ENCODE assay signal across 9 cellular contexts in the genomic region with DNA sequence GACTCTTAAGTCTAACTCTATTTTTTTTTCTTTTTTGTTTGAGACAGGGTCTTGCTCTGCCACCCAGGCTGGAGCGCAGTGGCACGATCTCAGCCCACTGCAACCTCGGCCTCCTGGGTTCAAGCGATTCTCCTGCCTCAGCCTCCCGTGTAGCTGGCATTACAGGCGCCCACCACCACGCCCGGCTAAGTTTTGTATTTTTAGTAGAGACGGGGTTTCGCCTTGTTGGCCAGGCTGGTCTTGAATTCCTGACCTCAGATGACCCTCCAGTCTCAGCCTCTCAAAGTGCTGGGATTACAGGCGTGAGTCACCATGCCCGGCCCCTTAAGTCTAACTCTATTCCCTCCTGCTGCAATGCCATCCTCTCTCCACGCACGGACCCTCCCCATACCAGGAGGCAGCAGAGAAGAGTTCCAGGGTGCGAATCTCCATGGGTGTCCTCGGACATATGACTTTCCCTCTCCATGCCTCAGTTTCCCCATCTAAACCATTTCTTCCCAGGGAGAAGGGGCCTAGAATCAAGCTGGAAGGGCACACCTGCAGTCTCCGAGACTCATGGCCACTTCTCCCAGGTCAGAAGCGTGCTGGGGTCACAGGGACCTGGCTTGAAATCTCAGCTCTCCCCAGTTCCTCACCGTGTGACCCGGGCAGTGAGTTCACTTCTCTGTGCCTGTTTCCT. TPM values are rescaled to one million over a fixed set of nuclear protein-coding genes. Genes with fewer than 3 reads are reported as not detected.
DNase-seq lines count a peak whose midpoint lies in the region; ATAC-seq and FAIRE-seq lines count a peak whose summit lies in the region.
"Not testable (repeated sequence)": the region's sequence is repeated elsewhere in the genome, so short reads cannot be mapped to it uniquely, and the experiment has no call there.
"Had no signal": no experiment of that assay in that cellular context is flagged by ENCODE, and none has a peak within 500 bp of the region (broad histone marks: within the 10 kb centered on the region; RNA-seq: fewer than 3 reads in every experiment).

No MANE protein-coding gene starts in this region.

- not testable (repeated sequence) for H3K4me3 Mint-ChIP-seq in activated CD4-positive, alpha-beta T cell treated with anti-CD3 and anti-CD28 coated beads, Interleukin-2, amount 10 ng/mL, durations not matched to agents 7 days and 5 days

- not testable (repeated sequence) for H3K36me3 ChIP-seq in skeletal muscle satellite cell (ENCODE audit: insufficient read depth, low read length)

- not testable (repeated sequence) for H3K27me3 ChIP-seq in right cardiac atrium (ENCODE audit: control insufficient read depth, insufficient read depth); skeletal muscle satellite cell (ENCODE audit: control insufficient read depth, insufficient read depth, low read length)

- WGBS in right cardiac atrium = 59% methylated on average over 20 of the region's 20 CpGs

- ATAC-seq in right cardiac atrium = peak in 1 of 2 donors; percentile 2

- H3K27me3 Mint-ChIP-seq in activated CD4-positive, alpha-beta T cell treated with anti-CD3 and anti-CD28 coated beads, Interleukin-2, amount 10 ng/mL, durations not matched to agents 7 days and 5 days = not testable (repeated sequence)

- not testable (repeated sequence) for H3K9me3 ChIP-seq in right cardiac atrium (ENCODE audit: control insufficient read depth, low read length); skeletal muscle satellite cell (replicated peaks; ENCODE audit: low read length)

- peak overlapping the region; percentile 75 for H3K4me2 ChIP-seq in skeletal muscle satellite cell (ENCODE audit: low read length)

- POLR2A ChIA-PET in activated CD4-positive, alpha-beta T cell treated with anti-CD3 and anti-CD28 coated beads, Interleukin-2, amount 10 ng/mL, durations not matched to agents 7 days and 5 days (lab: Charles Lee) = not testable (repeated sequence)

- not testable (repeated sequence) for H3K9me3 Mint-ChIP-seq in activated CD4-positive, alpha-beta T cell treated with anti-CD3 and anti-CD28 coated beads, Interleukin-2, amount 10 ng/mL, durations not matched to agents 7 days and 5 days

- H3K4me1 ChIP-seq in right cardiac atrium (ENCODE audit: control insufficient read depth, insufficient read depth, low read length) = peaks cover 18% of the 10 kb centered on the region
- peaks cover 57% of the 10 kb centered on the region for H3K4me1 ChIP-seq in skeletal muscle satellite cell (ENCODE audit: control insufficient read depth, insufficient read depth, low read length)

- not testable (repeated sequence) for H3K4me3 ChIP-seq in right cardiac atrium (ENCODE audit: low read length)
- H3K4me3 ChIP-seq in skeletal muscle satellite cell (ENCODE audit: low read length) = peak overlapping the region; percentile 51

- peak overlapping the region; percentile 75 for H3K27ac ChIP-seq in right cardiac atrium (ENCODE audit: low read length)

- DNase-seq in Caki2 (ENCODE audit: low read depth) = peak; percentile 59
- DNase-seq in MV-4-11 (lab: John Stamatoyannopoulos, UW) = peak; percentile 41
- DNase-seq in activated CD4-positive, alpha-beta T cell treated with anti-CD3 and anti-CD28 coated beads, Interleukin-2, amount 10 ng/mL, durations not matched to agents 7 days and 5 days; urothelium cell line (ENCODE audit: low spot score): not testable (repeated sequence)
- DNase-seq in dermis blood vessel endothelial cell = peak; percentile 57
- DNase-seq in right cardiac atrium = peak in 1 of 3 donors; percentile 61
- peak; percentile 71 for DNase-seq in myocyte (ENCODE audit: low read depth)

- peaks cover 18% of the 10 kb centered on the region for H3K4me1 Mint-ChIP-seq in activated CD4-positive, alpha-beta T cell treated with anti-CD3 and anti-CD28 coated beads, Interleukin-2, amount 10 ng/mL, durations not matched to agents 7 days and 5 days

- in situ Hi-C loops in Caki2 (cut with HindIII; ENCODE audit: low pct_unique_long_range_greater_than_20kb, low sequenced_read_pairs) = not testable (repeated sequence)

- not testable (repeated sequence) for H3K36me3 Mint-ChIP-seq in activated CD4-positive, alpha-beta T cell treated with anti-CD3 and anti-CD28 coated beads, Interleukin-2, amount 10 ng/mL, durations not matched to agents 7 days and 5 days (ENCODE audit: low read depth)

- intact Hi-C loops in right cardiac atrium (cut with DNase I) = not testable (repeated sequence)

- CTCF ChIA-PET in activated CD4-positive, alpha-beta T cell treated with anti-CD3 and anti-CD28 coated beads, Interleukin-2, amount 10 ng/mL, durations not matched to agents 7 days and 5 days (lab: Charles Lee) = interaction anchor here (0.7 to 6.1 kb wide), 5 partner anchors 8 to 42 kb away, joined by 3 to 39 read pairs (median 6); no protein-coding TSS in a partner anchor

- H3K27ac Mint-ChIP-seq in activated CD4-positive, alpha-beta T cell treated with anti-CD3 and anti-CD28 coated beads, Interleukin-2, amount 10 ng/mL, durations not matched to agents 7 days and 5 days = peak overlapping the region; percentile 36

- peak overlapping the region; percentile 78 for H3K9ac ChIP-seq in skeletal muscle satellite cell (ENCODE audit: low read depth, low read length)

- FAIRE-seq in urothelium cell line (lab: Jason Lieb, UNC) = peak; percentile 44

RNA-seq across cellular contexts. Expression of gene BCL3, which starts 6.0 kb away (rescaled TPM):
- 0.95 and 4.2 TPM in 2 replicates for total RNA-seq in Caki2 (2014; rRNA removed; shearing (Covaris generic); ENCODE audit: low replicate concordance)
- 10 to 100 TPM; 38.7 to 40.2 TPM for total RNA-seq in activated CD4-positive, alpha-beta T cell treated with anti-CD3 and anti-CD28 coated beads, Interleukin-2, amount 10 ng/mL, durations not matched to agents 7 days and 5 days
- total RNA-seq in dermis blood vessel endothelial cell (3.2 and 6.3 TPM in 2 replicates), right cardiac atrium (10 to 100 TPM; 14.9 to 39.4 (median 17.9) TPM), myocyte (25.8 and 28.6 TPM in 2 replicates)
- polyA plus RNA-seq in right cardiac atrium = 25.8 TPM
- 8.1 TPM for polyA plus RNA-seq in myocyte (2012)
- total RNA-seq in skeletal muscle satellite cell (2012; rRNA removed) = 5.7 and 5.8 TPM in 2 replicates

RNA-seq across cellular contexts. Expression of gene CBLC, which starts 35.2 kb away (rescaled TPM):
- total RNA-seq in Caki2 (2014; rRNA removed; shearing (Covaris generic); ENCODE audit: low replicate concordance) = not detected in 2 replicates
- total RNA-seq in activated CD4-positive, alpha-beta T cell treated with anti-CD3 and anti-CD28 coated beads, Interleukin-2, amount 10 ng/mL, durations not matched to agents 7 days and 5 days = not detected
- total RNA-seq in dermis blood vessel endothelial cell = not detected in 2 replicates
- total RNA-seq in right cardiac atrium = not detected
- polyA plus RNA-seq in right cardiac atrium = not detected
- total RNA-seq in myocyte = not detected in 2 replicates
- polyA plus RNA-seq in myocyte (2012) = not detected
- total RNA-seq in skeletal muscle satellite cell (2012; rRNA removed) = not detected in 2 replicates
- total RNA-seq: H4 had no signal

RNA-seq across cellular contexts. Expression of gene CEACAM16, which starts 43.5 kb away (rescaled TPM):
- not detected in 2 replicates for total RNA-seq in Caki2 (2014; rRNA removed; shearing (Covaris generic); ENCODE audit: low replicate concordance)
- not detected for total RNA-seq in activated CD4-positive, alpha-beta T cell treated with anti-CD3 and anti-CD28 coated beads, Interleukin-2, amount 10 ng/mL, durations not matched to agents 7 days and 5 days
- 0.17 TPM in 1 of 2 replicates, not detected in the other for total RNA-seq in dermis blood vessel endothelial cell
- not detected for total RNA-seq in right cardiac atrium
- not detected for polyA plus RNA-seq in right cardiac atrium
- total RNA-seq in myocyte = 5.0 and 6.1 TPM in 2 replicates
- polyA plus RNA-seq in myocyte (2012) = 5.7 TPM
- not detected in 2 replicates for total RNA-seq in skeletal muscle satellite cell (2012; rRNA removed)
- total RNA-seq: H4 had no signal
